8 cellular contexts compared by ENCODE assay signal in genomic region chrX:23773601-23774175, GRCh38. TPM values are rescaled to one million over a fixed set of nuclear protein-coding genes. Genes with fewer than 3 reads are reported as not detected.
DNase-seq lines count a peak whose midpoint lies in the region; ATAC-seq, FAIRE-seq and TF ChIP-seq lines count a peak whose summit lies in the region.
"Had no signal": no experiment of that assay in that cellular context is flagged by ENCODE, and none has a peak within 500 bp of the region (broad histone marks: within the 10 kb centered on the region; RNA-seq: fewer than 3 reads in every experiment).

No MANE protein-coding gene starts in this region.

- ATAC-seq in HG02938 (IDR thresholded peaks at IDR 0.05; ENCODE audit: unreplicated experiment) = peak; percentile 87

- 61 to 68% methylated on average over 3 of the region's 3 CpGs for WGBS in lower leg skin, 2 donors

- DNase-seq in GM19239 (ENCODE audit: insufficient read length, low spot score) (no peak), RPMI8226 (peak; percentile 77), dermis microvascular lymphatic vessel endothelial cell (ENCODE audit: low read depth in 2 of 2) (peak; percentile 81 to 83), NCI-H1105 (lab: John Stamatoyannopoulos, UW) (no peak), lower leg skin (ENCODE audit: low spot score in 2 of 2) (no peak), glomerular visceral epithelial cell (ENCODE audit: extremely low spot score) (no peak)
- DNase-seq: gastrocnemius medialis had no signal

- peak; percentile 84 for FAIRE-seq in GM19239 (lab: Jason Lieb, UNC)

- no peak overlapping the region for H3K4me3 ChIP-seq in lower leg skin (ENCODE audit: low read depth, poor library complexity, severe bottlenecking)
- H3K4me3 ChIP-seq: gastrocnemius medialis had no signal

- no peak for TF ChIP-seq POLR2A in lower leg skin (IDR thresholded peaks at IDR 0.05)

- no peak for TF ChIP-seq CTCF in lower leg skin (IDR thresholded peaks at IDR 0.05)

- intact Hi-C loops in lower leg skin (cut with DNase I; ENCODE audit: low total_unique reads) = loop anchor here (10.0 kb wide), 1 partner anchor 131 kb away; the partner anchor contains the start of genes APOO and CXorf58

RNA-seq across cellular contexts. Expression of gene SAT1, which starts 9.3 kb away (rescaled TPM):
- total RNA-seq in dermis microvascular lymphatic vessel endothelial cell (211 and 283 TPM in 2 replicates), lower leg skin (100 to 1,000 TPM; 183 to 212 (median 195) TPM)

RNA-seq across cellular contexts. Expression of gene ACOT9, which starts 30.6 kb away (rescaled TPM):
- total RNA-seq in dermis microvascular lymphatic vessel endothelial cell (66.4 and 70.7 TPM in 2 replicates), lower leg skin (10 to 100 TPM; 11.1 to 29.7 (median 19.3) TPM)

Comparison
In these comparisons a context has a peak if more than half of its experiments do, and no peak if none do; other contexts are left out.
1. DNase-seq: peak in RPMI8226 (single experiment) and dermis microvascular lymphatic vessel endothelial cell (2 of 2); none in GM19239 (single experiment), NCI-H1105 (single experiment), lower leg skin (0 of 2) and glomerular visceral epithelial cell (single experiment).